Comparison of ENCODE assay signal across 1 cellular context in the genomic region with DNA sequence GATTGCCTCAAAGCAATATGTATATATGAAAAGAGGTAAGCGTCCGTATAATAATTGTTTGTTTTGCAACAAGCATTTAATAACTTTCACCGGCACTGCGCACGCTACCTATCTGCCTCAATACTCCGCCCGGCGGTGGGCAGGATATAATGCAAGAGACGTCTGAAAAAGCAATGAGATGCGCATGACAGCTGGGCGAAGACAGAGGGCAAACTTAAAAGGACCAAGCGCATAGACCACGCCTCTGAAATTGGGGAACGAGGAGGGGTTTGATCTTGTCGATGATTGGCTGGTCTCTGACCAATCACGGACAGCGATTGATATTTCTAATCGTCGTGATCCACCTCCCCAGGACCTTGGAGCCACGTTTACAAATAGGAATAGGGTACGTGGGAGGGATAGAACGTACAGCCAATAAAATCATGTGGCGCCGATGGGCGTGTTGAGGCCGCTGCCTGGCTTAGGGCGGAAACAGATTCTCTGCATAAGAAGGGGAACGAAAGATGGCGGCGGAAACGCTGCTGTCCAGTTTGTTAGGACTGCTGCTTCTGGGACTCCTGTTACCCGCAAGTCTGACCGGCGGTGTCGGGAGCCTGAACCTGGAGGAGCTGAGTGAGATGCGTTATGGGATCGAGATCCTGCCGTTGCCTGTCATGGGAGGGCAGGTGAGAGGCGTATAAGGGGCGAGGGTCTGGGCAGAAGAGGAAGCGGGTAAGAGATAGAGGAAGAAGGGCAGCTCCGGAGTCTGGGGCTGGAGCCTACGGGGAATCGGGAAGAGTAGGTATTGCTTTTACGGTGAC.
TF ChIP-seq lines count a peak whose summit lies in the region.

TSS of gene OS9 (plus strand) at position 474 of the 800 bp plus-strand sequence. CDS start at position 504, 30 bp downstream.

TF ChIP-seq in liver, 16 proteins besides CTCF, POLR2A, EP300 and RAD21 (continued from another document):
- TF ChIP-seq, protein P1, sequence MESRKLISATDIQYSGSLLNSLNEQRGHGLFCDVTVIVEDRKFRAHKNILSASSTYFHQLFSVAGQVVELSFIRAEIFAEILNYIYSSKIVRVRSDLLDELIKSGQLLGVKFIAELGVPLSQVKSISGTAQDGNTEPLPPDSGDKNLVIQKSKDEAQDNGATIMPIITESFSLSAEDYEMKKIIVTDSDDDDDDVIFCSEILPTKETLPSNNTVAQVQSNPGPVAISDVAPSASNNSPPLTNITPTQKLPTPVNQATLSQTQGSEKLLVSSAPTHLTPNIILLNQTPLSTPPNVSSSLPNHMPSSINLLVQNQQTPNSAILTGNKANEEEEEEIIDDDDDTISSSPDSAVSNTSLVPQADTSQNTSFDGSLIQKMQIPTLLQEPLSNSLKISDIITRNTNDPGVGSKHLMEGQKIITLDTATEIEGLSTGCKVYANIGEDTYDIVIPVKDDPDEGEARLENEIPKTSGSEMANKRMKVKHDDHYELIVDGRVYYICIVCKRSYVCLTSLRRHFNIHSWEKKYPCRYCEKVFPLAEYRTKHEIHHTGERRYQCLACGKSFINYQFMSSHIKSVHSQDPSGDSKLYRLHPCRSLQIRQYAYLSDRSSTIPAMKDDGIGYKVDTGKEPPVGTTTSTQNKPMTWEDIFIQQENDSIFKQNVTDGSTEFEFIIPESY (IDR thresholded peaks at IDR 0.05): peak; percentile 57
- peak; percentile 23 for TF ChIP-seq ATF3 (IDR thresholded peaks at IDR 0.05)
- no peak for TF ChIP-seq FOXA1 (IDR thresholded peaks at IDR 0.05)
- peak; percentile 56 to 62 for TF ChIP-seq RXRA (IDR thresholded peaks at IDR 0.05)
- peak; percentile 97 for TF ChIP-seq SP1 (IDR thresholded peaks at IDR 0.05)
- TF ChIP-seq NR2F2 (IDR thresholded peaks at IDR 0.05): no peak
